ENCODE assay signal across 2 cellular contexts in the genomic region with DNA sequence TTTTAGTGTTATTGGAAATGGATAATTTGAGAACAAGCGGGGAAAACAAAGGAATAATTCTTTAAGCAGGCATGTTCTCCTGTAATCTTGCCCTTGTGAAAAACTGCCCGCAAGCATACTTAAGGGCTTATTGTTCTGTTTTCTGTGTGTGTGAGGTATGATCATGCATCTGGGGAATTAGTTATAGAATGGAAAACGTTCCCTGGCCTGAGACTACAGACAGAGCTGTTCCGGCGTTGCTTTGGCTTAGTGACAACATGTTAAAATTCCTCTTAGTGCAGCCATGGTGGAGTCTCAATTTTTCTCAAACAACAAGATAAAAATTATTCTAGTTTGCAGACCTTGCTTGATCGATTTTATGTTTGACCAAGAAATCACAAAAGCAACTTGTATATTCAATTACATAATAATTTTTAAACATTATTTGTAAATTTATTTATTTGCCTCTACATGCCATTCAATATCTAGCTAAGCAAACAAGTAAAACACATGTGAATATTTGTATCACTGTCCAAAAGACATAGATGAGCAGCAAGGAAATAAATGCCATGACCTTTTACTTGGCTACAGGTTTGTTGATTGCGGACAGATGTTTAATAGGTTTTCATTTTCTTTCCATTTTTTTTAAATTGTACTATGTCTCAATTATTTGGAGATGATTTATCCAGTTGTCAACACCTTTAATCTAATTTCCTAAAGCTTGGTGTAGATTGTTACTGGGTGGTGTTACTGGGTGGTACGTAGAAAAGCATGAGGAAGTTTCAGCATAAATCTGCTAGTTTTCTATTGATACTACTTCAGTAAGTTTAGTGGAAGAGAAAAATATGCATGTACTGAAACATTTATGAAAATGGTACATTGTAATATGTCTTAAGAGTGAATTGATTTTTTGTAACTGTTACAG.
TF ChIP-seq lines count a peak whose summit lies in the region.

No MANE protein-coding gene starts in this region.

TF ChIP-seq in SK-N-SH, 30 proteins besides CTCF, POLR2A, EP300 and RAD21 (continued from another document):
- TF ChIP-seq, protein P1, sequence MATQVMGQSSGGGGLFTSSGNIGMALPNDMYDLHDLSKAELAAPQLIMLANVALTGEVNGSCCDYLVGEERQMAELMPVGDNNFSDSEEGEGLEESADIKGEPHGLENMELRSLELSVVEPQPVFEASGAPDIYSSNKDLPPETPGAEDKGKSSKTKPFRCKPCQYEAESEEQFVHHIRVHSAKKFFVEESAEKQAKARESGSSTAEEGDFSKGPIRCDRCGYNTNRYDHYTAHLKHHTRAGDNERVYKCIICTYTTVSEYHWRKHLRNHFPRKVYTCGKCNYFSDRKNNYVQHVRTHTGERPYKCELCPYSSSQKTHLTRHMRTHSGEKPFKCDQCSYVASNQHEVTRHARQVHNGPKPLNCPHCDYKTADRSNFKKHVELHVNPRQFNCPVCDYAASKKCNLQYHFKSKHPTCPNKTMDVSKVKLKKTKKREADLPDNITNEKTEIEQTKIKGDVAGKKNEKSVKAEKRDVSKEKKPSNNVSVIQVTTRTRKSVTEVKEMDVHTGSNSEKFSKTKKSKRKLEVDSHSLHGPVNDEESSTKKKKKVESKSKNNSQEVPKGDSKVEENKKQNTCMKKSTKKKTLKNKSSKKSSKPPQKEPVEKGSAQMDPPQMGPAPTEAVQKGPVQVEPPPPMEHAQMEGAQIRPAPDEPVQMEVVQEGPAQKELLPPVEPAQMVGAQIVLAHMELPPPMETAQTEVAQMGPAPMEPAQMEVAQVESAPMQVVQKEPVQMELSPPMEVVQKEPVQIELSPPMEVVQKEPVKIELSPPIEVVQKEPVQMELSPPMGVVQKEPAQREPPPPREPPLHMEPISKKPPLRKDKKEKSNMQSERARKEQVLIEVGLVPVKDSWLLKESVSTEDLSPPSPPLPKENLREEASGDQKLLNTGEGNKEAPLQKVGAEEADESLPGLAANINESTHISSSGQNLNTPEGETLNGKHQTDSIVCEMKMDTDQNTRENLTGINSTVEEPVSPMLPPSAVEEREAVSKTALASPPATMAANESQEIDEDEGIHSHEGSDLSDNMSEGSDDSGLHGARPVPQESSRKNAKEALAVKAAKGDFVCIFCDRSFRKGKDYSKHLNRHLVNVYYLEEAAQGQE (IDR thresholded peaks at IDR 0.05; ENCODE audit: low read depth, low read length) = no peak
- TF ChIP-seq SIN3A (IDR thresholded peaks at IDR 0.05; ENCODE audit: borderline replicate concordance, low read depth, low read length) (no peak), TEAD4 (IDR thresholded peaks at IDR 0.05; ENCODE audit: borderline replicate concordance, insufficient read depth) (no peak), CHD2 (IDR thresholded peaks at IDR 0.05; ENCODE audit: low read length, partially characterized antibody) (no peak), POLR2AphosphoS5 (IDR thresholded peaks at IDR 0.05; ENCODE audit: low read depth, low read length) (no peak), FOSL2 (IDR thresholded peaks at IDR 0.05; ENCODE audit: borderline replicate concordance, low read depth) (no peak), SMC3 (IDR thresholded peaks at IDR 0.05; ENCODE audit: low read depth, low read length) (no peak), EZH2phosphoT487 (IDR thresholded peaks at IDR 0.05; ENCODE audit: borderline replicate concordance, low read depth) (no peak), RXRA (IDR thresholded peaks at IDR 0.05; ENCODE audit: borderline replicate concordance, low read depth) (no peak), FOXJ3 (CRISPR knock-in tag; IDR thresholded peaks at IDR 0.05) (no peak), GABPA (IDR thresholded peaks at IDR 0.05; ENCODE audit: low read depth) (no peak)
- TF ChIP-seq, protein P2, sequence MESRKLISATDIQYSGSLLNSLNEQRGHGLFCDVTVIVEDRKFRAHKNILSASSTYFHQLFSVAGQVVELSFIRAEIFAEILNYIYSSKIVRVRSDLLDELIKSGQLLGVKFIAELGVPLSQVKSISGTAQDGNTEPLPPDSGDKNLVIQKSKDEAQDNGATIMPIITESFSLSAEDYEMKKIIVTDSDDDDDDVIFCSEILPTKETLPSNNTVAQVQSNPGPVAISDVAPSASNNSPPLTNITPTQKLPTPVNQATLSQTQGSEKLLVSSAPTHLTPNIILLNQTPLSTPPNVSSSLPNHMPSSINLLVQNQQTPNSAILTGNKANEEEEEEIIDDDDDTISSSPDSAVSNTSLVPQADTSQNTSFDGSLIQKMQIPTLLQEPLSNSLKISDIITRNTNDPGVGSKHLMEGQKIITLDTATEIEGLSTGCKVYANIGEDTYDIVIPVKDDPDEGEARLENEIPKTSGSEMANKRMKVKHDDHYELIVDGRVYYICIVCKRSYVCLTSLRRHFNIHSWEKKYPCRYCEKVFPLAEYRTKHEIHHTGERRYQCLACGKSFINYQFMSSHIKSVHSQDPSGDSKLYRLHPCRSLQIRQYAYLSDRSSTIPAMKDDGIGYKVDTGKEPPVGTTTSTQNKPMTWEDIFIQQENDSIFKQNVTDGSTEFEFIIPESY (IDR thresholded peaks at IDR 0.05; ENCODE audit: borderline replicate concordance, low read depth) = no peak
- TF ChIP-seq, protein P3, sequence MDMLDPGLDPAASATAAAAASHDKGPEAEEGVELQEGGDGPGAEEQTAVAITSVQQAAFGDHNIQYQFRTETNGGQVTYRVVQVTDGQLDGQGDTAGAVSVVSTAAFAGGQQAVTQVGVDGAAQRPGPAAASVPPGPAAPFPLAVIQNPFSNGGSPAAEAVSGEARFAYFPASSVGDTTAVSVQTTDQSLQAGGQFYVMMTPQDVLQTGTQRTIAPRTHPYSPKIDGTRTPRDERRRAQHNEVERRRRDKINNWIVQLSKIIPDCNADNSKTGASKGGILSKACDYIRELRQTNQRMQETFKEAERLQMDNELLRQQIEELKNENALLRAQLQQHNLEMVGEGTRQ (IDR thresholded peaks at IDR 0.05; ENCODE audit: borderline replicate concordance, low read depth, low read length) = no peak
- TF ChIP-seq, protein P4, sequence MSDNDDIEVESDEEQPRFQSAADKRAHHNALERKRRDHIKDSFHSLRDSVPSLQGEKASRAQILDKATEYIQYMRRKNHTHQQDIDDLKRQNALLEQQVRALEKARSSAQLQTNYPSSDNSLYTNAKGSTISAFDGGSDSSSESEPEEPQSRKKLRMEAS (IDR thresholded peaks at IDR 0.05; ENCODE audit: low read depth) = no peak

TF ChIP-seq in SK-N-SH treated with all-trans-retinoic acid at 6 μM for 48 hours, 23 proteins besides CTCF, POLR2A, EP300 and RAD21 (continued from another document):
- no peak for TF ChIP-seq PPARA (CRISPR knock-in tag; IDR thresholded peaks at IDR 0.05; ENCODE audit: borderline replicate concordance)
- no peak for TF ChIP-seq GLIS3 (CRISPR knock-in tag; IDR thresholded peaks at IDR 0.05)
- TF ChIP-seq, protein P5, sequence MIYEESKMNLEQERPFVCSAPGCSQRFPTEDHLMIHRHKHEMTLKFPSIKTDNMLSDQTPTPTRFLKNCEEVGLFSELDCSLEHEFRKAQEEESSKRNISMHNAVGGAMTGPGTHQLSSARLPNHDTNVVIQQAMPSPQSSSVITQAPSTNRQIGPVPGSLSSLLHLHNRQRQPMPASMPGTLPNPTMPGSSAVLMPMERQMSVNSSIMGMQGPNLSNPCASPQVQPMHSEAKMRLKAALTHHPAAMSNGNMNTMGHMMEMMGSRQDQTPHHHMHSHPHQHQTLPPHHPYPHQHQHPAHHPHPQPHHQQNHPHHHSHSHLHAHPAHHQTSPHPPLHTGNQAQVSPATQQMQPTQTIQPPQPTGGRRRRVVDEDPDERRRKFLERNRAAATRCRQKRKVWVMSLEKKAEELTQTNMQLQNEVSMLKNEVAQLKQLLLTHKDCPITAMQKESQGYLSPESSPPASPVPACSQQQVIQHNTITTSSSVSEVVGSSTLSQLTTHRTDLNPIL (CRISPR knock-in tag; IDR thresholded peaks at IDR 0.05; ENCODE audit: low read depth) = no peak
- TF ChIP-seq OSR1 (CRISPR knock-in tag; IDR thresholded peaks at IDR 0.05) = no peak
- TF ChIP-seq SNAI2 (CRISPR knock-in tag; IDR thresholded peaks at IDR 0.05) = no peak
- TF ChIP-seq, protein P6, sequence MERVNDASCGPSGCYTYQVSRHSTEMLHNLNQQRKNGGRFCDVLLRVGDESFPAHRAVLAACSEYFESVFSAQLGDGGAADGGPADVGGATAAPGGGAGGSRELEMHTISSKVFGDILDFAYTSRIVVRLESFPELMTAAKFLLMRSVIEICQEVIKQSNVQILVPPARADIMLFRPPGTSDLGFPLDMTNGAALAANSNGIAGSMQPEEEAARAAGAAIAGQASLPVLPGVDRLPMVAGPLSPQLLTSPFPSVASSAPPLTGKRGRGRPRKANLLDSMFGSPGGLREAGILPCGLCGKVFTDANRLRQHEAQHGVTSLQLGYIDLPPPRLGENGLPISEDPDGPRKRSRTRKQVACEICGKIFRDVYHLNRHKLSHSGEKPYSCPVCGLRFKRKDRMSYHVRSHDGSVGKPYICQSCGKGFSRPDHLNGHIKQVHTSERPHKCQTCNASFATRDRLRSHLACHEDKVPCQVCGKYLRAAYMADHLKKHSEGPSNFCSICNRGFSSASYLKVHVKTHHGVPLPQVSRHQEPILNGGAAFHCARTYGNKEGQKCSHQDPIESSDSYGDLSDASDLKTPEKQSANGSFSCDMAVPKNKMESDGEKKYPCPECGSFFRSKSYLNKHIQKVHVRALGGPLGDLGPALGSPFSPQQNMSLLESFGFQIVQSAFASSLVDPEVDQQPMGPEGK (CRISPR knock-in tag; IDR thresholded peaks at IDR 0.05; ENCODE audit: borderline replicate concordance) = no peak
- no peak for TF ChIP-seq ZNF70 (CRISPR knock-in tag; IDR thresholded peaks at IDR 0.05)
TF ChIP-seq in SK-N-SH treated with all-trans-retinoic acid at 6 μM for 48 hours: peak in this region for 0.
